26 cellular contexts compared by ENCODE assay signal in the genomic region with DNA sequence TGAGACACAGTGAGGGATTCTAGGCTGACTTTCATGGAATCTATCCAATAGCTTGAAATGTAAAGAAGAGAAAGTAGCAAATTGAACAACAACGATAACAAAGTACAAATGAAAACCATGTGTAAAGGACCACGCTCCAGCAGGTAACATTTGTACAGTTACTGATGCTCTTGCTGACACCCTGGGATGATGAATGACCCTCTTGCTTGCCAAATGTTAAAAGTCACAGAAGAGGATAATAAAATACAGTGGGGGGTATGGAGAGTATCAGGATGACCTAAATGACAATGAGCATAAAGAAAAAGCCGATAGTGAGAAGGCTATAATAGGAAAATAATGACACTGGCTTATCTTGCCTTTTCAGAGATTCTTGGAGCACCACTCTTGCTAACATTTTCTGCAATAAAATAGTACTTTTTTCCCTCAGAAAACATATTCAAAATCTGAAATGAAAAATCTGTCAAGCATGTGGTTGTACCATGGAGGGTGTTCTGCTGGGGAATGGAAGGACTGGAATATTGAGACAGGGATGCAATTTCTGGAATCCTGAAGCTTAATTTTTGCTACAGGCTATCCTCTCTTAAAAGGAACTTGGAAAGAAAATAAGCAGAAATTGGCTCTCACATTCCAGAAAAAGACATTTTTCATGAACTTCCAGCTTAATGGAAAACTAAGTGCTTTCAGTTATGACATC.
"Had no signal": no experiment of that assay in that cellular context is flagged by ENCODE, and none has a peak within 500 bp of the region (broad histone marks: within the 10 kb centered on the region; RNA-seq: fewer than 3 reads in every experiment).

No MANE protein-coding gene starts in this region.

- H3K36me3 ChIP-seq: colonic mucosa, gastrocnemius medialis, neutrophil, prostate gland, right atrium auricular region, tibial artery had no signal

- H3K27me3 Mint-ChIP-seq: dendritic cell treated with granulocyte-macrophage colony-stimulating factor and Interleukin-4, amounts not matched to agents 40 ng/mL and 50 ng/mL, for 4 days; stimulated activated memory B cell treated with anti-CD40 and anti-IgM and Interleukin-4, amounts not matched to agents 10 μg/mL and 1 μg/mL and 100 μg/mL, for 72 hours; type B pancreatic cell had no signal

- H3K27me3 ChIP-seq: colonic mucosa, gastrocnemius medialis, hepatocyte, neutrophil, right atrium auricular region, testis, tibial artery had no signal

- H3K4me3 Mint-ChIP-seq: dendritic cell treated with granulocyte-macrophage colony-stimulating factor and Interleukin-4, amounts not matched to agents 40 ng/mL and 50 ng/mL, for 4 days; endodermal cell; naive thymus-derived CD8-positive, alpha-beta T cell; neural crest cell; stimulated activated memory B cell treated with anti-CD40 and anti-IgM and Interleukin-4, amounts not matched to agents 10 μg/mL and 1 μg/mL and 100 μg/mL, for 72 hours; type B pancreatic cell had no signal

- H3K27ac ChIP-seq: colonic mucosa, epithelial cell of prostate, gastrocnemius medialis, hepatocyte, neutrophil, prostate gland, right atrium auricular region, tibial artery had no signal

- H3K4me1 ChIP-seq: colonic mucosa, gastrocnemius medialis, prostate gland, right atrium auricular region, testis, tibial artery had no signal

- H3K36me3 Mint-ChIP-seq: naive thymus-derived CD8-positive, alpha-beta T cell; stimulated activated memory B cell treated with anti-CD40 and anti-IgM and Interleukin-4, amounts not matched to agents 10 μg/mL and 1 μg/mL and 100 μg/mL, for 72 hours; type B pancreatic cell had no signal

- H3K4me1 Mint-ChIP-seq: endodermal cell; naive thymus-derived CD8-positive, alpha-beta T cell; neural crest cell; stimulated activated memory B cell treated with anti-CD40 and anti-IgM and Interleukin-4, amounts not matched to agents 10 μg/mL and 1 μg/mL and 100 μg/mL, for 72 hours had no signal

- H3K9me3 ChIP-seq: colonic mucosa, gastrocnemius medialis, neutrophil, prostate gland, right atrium auricular region, testis, tibial artery had no signal

- H3K4me3 ChIP-seq: colonic mucosa, gastrocnemius medialis, hepatocyte, prostate gland, right atrium auricular region, smooth muscle cell, testis, tibial artery had no signal

- H3K27ac Mint-ChIP-seq: dendritic cell treated with granulocyte-macrophage colony-stimulating factor and Interleukin-4, amounts not matched to agents 40 ng/mL and 50 ng/mL, for 4 days; endodermal cell; naive thymus-derived CD8-positive, alpha-beta T cell; stimulated activated memory B cell treated with anti-CD40 and anti-IgM and Interleukin-4, amounts not matched to agents 10 μg/mL and 1 μg/mL and 100 μg/mL, for 72 hours; type B pancreatic cell had no signal

- DNase-seq: colonic mucosa; effector CD8-positive, alpha-beta T cell; endodermal cell; foreskin fibroblast; gastrocnemius medialis; head of caudate nucleus; kidney; mesenchymal stem cell; midbrain; naive thymus-derived CD8-positive, alpha-beta T cell; stimulated activated CD4-positive, alpha-beta T cell treated with anti-CD3 and anti-CD28 coated beads, Interleukin-2, amount 100 ng/mL, for 24 hours; stimulated activated CD4-positive, alpha-beta T cell treated with anti-CD3 and anti-CD28 coated beads, Interleukin-4, amount 100 ng/mL, for 4 hours; stimulated activated naive CD8-positive, alpha-beta T cell treated with anti-CD3 and anti-CD28 coated beads, Interleukin-15, Interleukin-2, amounts not matched to agents 100 U/mL and 50 U/mL, for 24 hours; substantia nigra; testis; tibial artery had no signal

- H3K9me3 Mint-ChIP-seq: dendritic cell treated with granulocyte-macrophage colony-stimulating factor and Interleukin-4, amounts not matched to agents 40 ng/mL and 50 ng/mL, for 4 days; endodermal cell; stimulated activated memory B cell treated with anti-CD40 and anti-IgM and Interleukin-4, amounts not matched to agents 10 μg/mL and 1 μg/mL and 100 μg/mL, for 72 hours; type B pancreatic cell had no signal
